21 cellular contexts compared by ENCODE assay signal in the genomic region with DNA sequence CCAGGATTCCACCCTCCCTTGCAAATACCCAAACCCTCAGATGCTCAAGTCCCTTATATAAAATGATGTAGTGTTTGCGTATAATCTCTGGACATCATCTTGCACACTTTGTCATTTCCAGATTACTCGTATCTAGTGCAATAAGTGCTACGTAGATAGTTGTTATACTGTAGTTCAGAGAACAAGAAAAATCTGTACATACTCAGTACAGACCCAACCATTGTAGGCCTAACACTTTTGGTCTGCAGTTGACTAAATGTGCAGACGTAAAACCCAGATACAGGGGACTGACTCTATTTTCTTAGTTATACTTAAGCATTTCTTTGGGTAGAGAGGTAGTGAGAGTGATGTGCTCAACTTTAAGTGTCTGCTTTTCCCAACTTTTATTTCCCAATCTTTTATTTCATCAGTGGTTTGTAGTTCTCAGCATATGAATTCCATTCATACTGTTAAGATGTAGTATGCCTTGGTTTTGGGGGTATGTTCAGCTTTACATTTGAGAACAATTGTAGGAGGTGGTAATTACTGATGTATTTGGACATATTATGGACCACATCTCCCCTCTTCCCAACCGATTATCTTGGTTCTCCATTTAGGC. TPM values are rescaled to one million over a fixed set of nuclear protein-coding genes. Genes with fewer than 3 reads are reported as not detected.
DNase-seq lines count a peak whose midpoint lies in the region; ATAC-seq, FAIRE-seq and TF ChIP-seq lines count a peak whose summit lies in the region.
"Had no signal": no experiment of that assay in that cellular context is flagged by ENCODE, and none has a peak within 500 bp of the region (broad histone marks: within the 10 kb centered on the region; RNA-seq: fewer than 3 reads in every experiment).

No MANE protein-coding gene starts in this region.

- peak overlapping the region; percentile 79 for H3K27ac Mint-ChIP-seq in CD8-positive, alpha-beta T cell
- peak overlapping the region in 7 of 9 donors; percentile 29 to 79 (median 52) for H3K27ac Mint-ChIP-seq in naive thymus-derived CD4-positive, alpha-beta T cell
- H3K27ac Mint-ChIP-seq: T-helper 2 cell treated with Interferon-gamma antibody and Interleukin-4, amounts not matched to agents 5 μg/mL and 100 μg/mL, for 36 hours had no signal

- 61% methylated on average over 5 of the region's 5 CpGs for WGBS in GM12878 (ENCODE audit: insufficient coverage, insufficient replicate concordance, low lambda C conversion rate, missing lambda C conversion rate)

- peaks cover 45% of the 10 kb centered on the region for H3K36me3 Mint-ChIP-seq in CD8-positive, alpha-beta T cell
- peaks cover 0 to 18% (median 16%) of the 10 kb centered on the region in 5 donors for H3K36me3 Mint-ChIP-seq in naive thymus-derived CD4-positive, alpha-beta T cell

- RAD21 ChIA-PET in GM12878 (lab: Charles Lee; ENCODE audit: unreplicated experiment), result no interaction called here

- H3K4me1 ChIP-seq in CD8-positive, alpha-beta T cell (ENCODE audit: insufficient read depth, low read length), result no peaks in the 10 kb centered on the region
- H3K4me1 ChIP-seq in GM12878 (ENCODE audit: control insufficient read depth, insufficient read depth, low read length), result no peaks in the 10 kb centered on the region
- no peaks in the 10 kb centered on the region for H3K4me1 ChIP-seq in naive thymus-derived CD4-positive, alpha-beta T cell (ENCODE audit: control insufficient read depth in 2 of 2, insufficient read depth in 2 of 2, low read length in 2 of 2)
- no peaks in the 10 kb centered on the region for H3K4me1 ChIP-seq in uterus
- H3K4me1 ChIP-seq: prostate gland had no signal

- peaks cover 29% of the 10 kb centered on the region for H3K4me1 Mint-ChIP-seq in CD8-positive, alpha-beta T cell (ENCODE audit: low read depth)
- H3K4me1 Mint-ChIP-seq in naive thymus-derived CD4-positive, alpha-beta T cell, result peaks cover 3 to 26% (median 7%) of the 10 kb centered on the region in 7 donors

- in situ Hi-C loops in GM12878 (cut with MboI), result no loop called here

- peak; percentile 35 for ATAC-seq in CD8-positive, alpha-beta T cell
- ATAC-seq in GM12878 (peak; percentile 27), HG02623 (IDR thresholded peaks at IDR 0.05; ENCODE audit: unreplicated experiment) (no peak)
- ATAC-seq in naive thymus-derived CD4-positive, alpha-beta T cell, result no peak
- ATAC-seq: activated CD4-positive, CD25-positive, alpha-beta regulatory T cell treated with anti-CD3 and anti-CD28 coated beads, Interleukin-2, amount 50 U/mL, for 24 hours had no signal

- H4K20me1 ChIP-seq in GM12878 (ENCODE audit: control insufficient read depth, insufficient read depth), result no peaks in the 10 kb centered on the region

- no peak for DNase-seq in CD8-positive, alpha-beta T cell
- DNase-seq in GM12892 (ENCODE audit: insufficient read length) (no peak), GM12878 (ENCODE audit: low read depth, low spot score) (no peak), uterus (no peak)
- no peak for DNase-seq in naive thymus-derived CD4-positive, alpha-beta T cell
- DNase-seq in stimulated activated CD4-positive, alpha-beta T cell treated with anti-CD3 and anti-CD28 coated beads, Interleukin-2, amount 100 ng/mL, for 48 hours, result no peak
- DNase-seq: activated gamma-delta T cell; anterior cingulate cortex; DMS153; MM.1S; NCI-H2029; NCI-H510A; SIG-M5; small intestine; stimulated activated CD4-positive, alpha-beta T cell treated with anti-CD3 and anti-CD28 coated beads, Interleukin-4, amount 100 ng/mL, for 4 hours; stimulated activated CD8-positive, alpha-beta memory T cell treated with anti-CD3 and anti-CD28 coated beads, Interleukin-4, amount 100 ng/mL, for 48 hours; testis had no signal

- no peaks in the 10 kb centered on the region for H3K9me3 ChIP-seq in CD8-positive, alpha-beta T cell (ENCODE audit: low read length)
- no peaks in the 10 kb centered on the region for H3K9me3 ChIP-seq in GM12878 (replicated peaks; ENCODE audit: control insufficient read depth, insufficient read depth, low read length)
- H3K9me3 ChIP-seq in naive thymus-derived CD4-positive, alpha-beta T cell (ENCODE audit: control insufficient read depth in 2 of 3, low read length in 3 of 3), result no peaks in the 10 kb centered on the region
- H3K9me3 ChIP-seq in uterus, result no peaks in the 10 kb centered on the region
- H3K9me3 ChIP-seq: prostate gland, testis had no signal

- H3K79me2 ChIP-seq in GM12878 (ENCODE audit: control insufficient read depth, insufficient read depth, low read length), result no peaks in the 10 kb centered on the region

- SMC1A ChIA-PET in GM12878 (lab: Charles Lee; ENCODE audit: uncharacterized antibody, unreplicated experiment), result interaction anchor here (1.7 kb wide), 1 partner anchor 53 kb away, joined by 3 read pairs; no protein-coding TSS in a partner anchor

- BruUV-seq in GM12878 (replicated peaks; lab: Mats Ljungman, UMichigan), result no TSS peak

- H3K4me3 Mint-ChIP-seq in CD8-positive, alpha-beta T cell, result no peak overlapping the region
- no peak overlapping the region for H3K4me3 Mint-ChIP-seq in naive thymus-derived CD4-positive, alpha-beta T cell
- H3K4me3 Mint-ChIP-seq: T-helper 2 cell treated with Interferon-gamma antibody and Interleukin-4, amounts not matched to agents 5 μg/mL and 100 μg/mL, for 36 hours had no signal

- no peak overlapping the region for H3K4me2 ChIP-seq in GM12878 (ENCODE audit: control insufficient read depth, insufficient read depth)

- no peaks in the 10 kb centered on the region for H3K27me3 ChIP-seq in CD8-positive, alpha-beta T cell (ENCODE audit: insufficient read depth, low read length)
- H3K27me3 ChIP-seq in GM12878 (replicated peaks in 1 of 2; ENCODE audit: control insufficient read depth in 2 of 2, insufficient read depth in 2 of 2, low read length in 1 of 2), result no peaks in the 10 kb centered on the region; a peak in 1 of 4 replicates
- H3K27me3 ChIP-seq in naive thymus-derived CD4-positive, alpha-beta T cell (ENCODE audit: control insufficient read depth in 2 of 2, insufficient read depth in 2 of 2, low read length in 2 of 2), result no peaks in the 10 kb centered on the region
- H3K27me3 ChIP-seq in uterus, result no peaks in the 10 kb centered on the region
- H3K27me3 ChIP-seq: testis had no signal

- no peak overlapping the region for H2AFZ ChIP-seq in GM12878 (ENCODE audit: control insufficient read depth, low read depth, low read length)

- no peak overlapping the region for H3K9ac ChIP-seq in GM12878 (ENCODE audit: control insufficient read depth, insufficient read depth, low read length)

- H3K9me3 Mint-ChIP-seq in CD8-positive, alpha-beta T cell, result no peaks in the 10 kb centered on the region
- H3K9me3 Mint-ChIP-seq in naive thymus-derived CD4-positive, alpha-beta T cell, result no peaks in the 10 kb centered on the region
- H3K9me3 Mint-ChIP-seq: T-helper 2 cell treated with Interferon-gamma antibody and Interleukin-4, amounts not matched to agents 5 μg/mL and 100 μg/mL, for 36 hours had no signal

- TF ChIP-seq RAD21 in GM12878 (IDR thresholded peaks at IDR 0.05; ENCODE audit: insufficient read depth, low read depth, low read length), result no peak

- no peak for TF ChIP-seq CTCF in CD8-positive, alpha-beta T cell (IDR thresholded peaks at IDR 0.05)
- TF ChIP-seq CTCF in GM12878 (IDR thresholded peaks at IDR 0.05 in 2 of 3, conservative IDR thresholded peaks at IDR 0.05 in 1 of 3; ENCODE audit: control insufficient read depth in 2 of 3, extremely low read depth in 1 of 3, insufficient read depth in 1 of 3, low read depth in 3 of 3, low read length in 3 of 3) (no peak), uterus (IDR thresholded peaks at IDR 0.05) (no peak)

- peak; percentile 73 for FAIRE-seq in GM12892 (lab: Jason Lieb, UNC)
- FAIRE-seq in GM12878 (lab: Jason Lieb, UNC), result no peak
- FAIRE-seq: small intestine had no signal

- H3K27ac ChIP-seq in CD8-positive, alpha-beta T cell (ENCODE audit: low read depth, low read length), result no peak overlapping the region
- H3K27ac ChIP-seq in GM12878 (ENCODE audit: control insufficient read depth, insufficient read depth) (no peak overlapping the region), uterus (no peak overlapping the region)
- H3K27ac ChIP-seq in naive thymus-derived CD4-positive, alpha-beta T cell (ENCODE audit: low read depth, low read length), result no peak overlapping the region
- H3K27ac ChIP-seq: prostate gland, testis had no signal

- intact Hi-C loops in CD8-positive, alpha-beta T cell (cut with DNase I, micrococcal nuclease), result loop anchor here (1.0 to 2.0 kb wide), 2 partner anchors 56 to 57 kb away; no protein-coding TSS in a partner anchor
- intact Hi-C loops in GM12878 (cut with micrococcal nuclease; ENCODE audit: unreplicated experiment), result no loop called here
- intact Hi-C loops in naive thymus-derived CD4-positive, alpha-beta T cell (cut with micrococcal nuclease), result loop anchor here in 1 of 2 donors (1.0 kb wide), 1 partner anchor 57 kb away; no protein-coding TSS in a partner anchor
- intact Hi-C loops in uterus (cut with DNase I; ENCODE audit: low total_unique reads), result no loop called here

- TF ChIP-seq POLR2A in GM12892 (IDR thresholded peaks at IDR 0.05; ENCODE audit: low read depth, low read length), result no peak
- TF ChIP-seq POLR2A in GM12878 (IDR thresholded peaks at IDR 0.05; ENCODE audit: low read depth, low read length), result no peak
- TF ChIP-seq POLR2A in uterus (IDR thresholded peaks at IDR 0.05), result no peak

- H3K27me3 Mint-ChIP-seq in CD8-positive, alpha-beta T cell (ENCODE audit: low read depth), result no peaks in the 10 kb centered on the region
- H3K27me3 Mint-ChIP-seq in naive thymus-derived CD4-positive, alpha-beta T cell, result no peaks in the 10 kb centered on the region

- CTCF ChIA-PET in CD8-positive, alpha-beta T cell (lab: Charles Lee), result interaction anchor here (1.0 to 5.7 kb wide), 4 partner anchors 57 to 210 kb away, joined by 3 to 33 read pairs (median 4); no protein-coding TSS in a partner anchor
- CTCF ChIA-PET in GM12878 (lab: Yijun Ruan, JAX), result no interaction called here
- CTCF ChIA-PET in naive thymus-derived CD4-positive, alpha-beta T cell (lab: Charles Lee), result no interaction called here

- POLR2A ChIA-PET in CD8-positive, alpha-beta T cell (lab: Charles Lee), result interaction anchor here (0.9 to 1.9 kb wide), 3 partner anchors 41 to 49 kb away, joined by 3 to 6 read pairs (median 3); no protein-coding TSS in a partner anchor
- POLR2A ChIA-PET in GM12878 (lab: Charles Lee), result no interaction called here
- POLR2A ChIA-PET in naive thymus-derived CD4-positive, alpha-beta T cell (lab: Charles Lee), result interaction anchor here (0.7 to 1.3 kb wide), 2 partner anchors 59 to 1418 kb away, joined by 3 read pairs; no protein-coding TSS in a partner anchor

- no peak for TF ChIP-seq EP300 in GM12878 (IDR thresholded peaks at IDR 0.05; ENCODE audit: borderline replicate concordance in 1 of 2, control insufficient read depth in 1 of 2, low read depth in 2 of 2, low read length in 2 of 2)

- peaks cover 14% of the 10 kb centered on the region for H3K36me3 ChIP-seq in CD8-positive, alpha-beta T cell (ENCODE audit: insufficient read depth, low read length)
- H3K36me3 ChIP-seq in GM12878 (ENCODE audit: control insufficient read depth in 2 of 2, insufficient read depth in 2 of 2, low read length in 1 of 2) (peaks cover 0 to 8% of the 10 kb centered on the region in 2 experiments; a peak in 2 of 4 replicates), uterus (no peaks in the 10 kb centered on the region)
- H3K36me3 ChIP-seq in naive thymus-derived CD4-positive, alpha-beta T cell (ENCODE audit: control insufficient read depth in 2 of 3, insufficient read depth in 3 of 3, low read length in 3 of 3), result peaks cover 7 to 29% (median 16%) of the 10 kb centered on the region in 3 experiments

- no peak overlapping the region for H3K4me3 ChIP-seq in CD8-positive, alpha-beta T cell (ENCODE audit: low read depth, low read length)
- H3K4me3 ChIP-seq in GM12878, result no peak overlapping the region
- H3K4me3 ChIP-seq in naive thymus-derived CD4-positive, alpha-beta T cell (ENCODE audit: low read length), result no peak overlapping the region
- H3K4me3 ChIP-seq in uterus, result no peak overlapping the region
- H3K4me3 ChIP-seq: prostate gland, testis had no signal

RNA-seq across cellular contexts. Expression of gene DDX6, which starts 43.9 kb away (rescaled TPM):
- total RNA-seq in CD8-positive, alpha-beta T cell, result 100 to 1,000 TPM; 409 TPM
- polyA plus RNA-seq in GM12892 (2012; ENCODE audit: missing spikeins), result 51.2 TPM
- total RNA-seq in GM12878 (2013; cell fraction: nucleolus; rRNA removed), result 180 and 201 TPM in 2 replicates
- 55.5 and 56.1 TPM in 2 replicates for total RNA-seq in GM12878 (2014; rRNA removed)
- 79.0 and 80.0 TPM in 2 replicates for total RNA-seq in GM12878 (2014; rRNA removed; fragmentation: Illumina TruSeq; extraction: Trizol)
- total RNA-seq in GM12878 (2021), result 117 and 119 TPM in 2 replicates
- polyA plus RNA-seq in GM12878 (2011; ENCODE audit: low read depth), result 42.9 TPM
- polyA plus RNA-seq in GM12878 (2011; rRNA removed), result 56.7 and 68.6 TPM in 2 replicates
- polyA plus RNA-seq in GM12878 (2011; cell fraction: cytosol; rRNA removed), result 18.4 and 23.7 TPM in 2 replicates
- 16.8 and 18.8 TPM in 2 replicates for polyA plus RNA-seq in GM12878 (2011; cell fraction: nucleus; rRNA removed)
- polyA plus RNA-seq in GM12878 (2012), result 45.0 and 59.7 TPM in 2 replicates
- polyA plus RNA-seq in GM12878 (2014; fragmentation: Illumina TruSeq; extraction: Trizol), result 60.0 and 72.3 TPM in 2 replicates
- 10 to 100 TPM in 1 of 2 experiments, 1 to 10 TPM in 1; 6.6 to 20.0 TPM for polyA plus RNA-seq in GM12878 (2014; fragmentation: Nextera tagmentation; extraction: Ambion mirVana)
- 27.0 and 28.7 TPM in 2 replicates for polyA plus RNA-seq in GM12878 (2014; rRNA removed)
- 10 to 100 TPM; 38.1 to 42.1 TPM for polyA plus RNA-seq in GM12878 (2016; fragmentation: Nextera tagmentation; extraction: Ambion mirVana)
- polyA minus RNA-seq in GM12878 (2011; rRNA and poly(A)+ RNA removed), result 106 and 220 TPM in 2 replicates
- polyA minus RNA-seq in GM12878 (2011; cell fraction: cytosol; rRNA and poly(A)+ RNA removed), result 52.4 and 64.2 TPM in 2 replicates
- 29.1 and 46.0 TPM in 2 replicates for polyA minus RNA-seq in GM12878 (2011; cell fraction: nucleus; rRNA and poly(A)+ RNA removed)
- total RNA-seq in naive thymus-derived CD4-positive, alpha-beta T cell, result 100 to 1,000 TPM; 154 to 346 (median 272) TPM
- 100 to 1,000 TPM; 118 to 142 TPM for polyA plus RNA-seq in naive thymus-derived CD4-positive, alpha-beta T cell
- 100 to 1,000 TPM in 2 of 4 donors, 10 to 100 TPM in 2; 63.0 to 295 (median 118) TPM for total RNA-seq in uterus

Comparison
In these comparisons a context has a peak if more than half of its experiments do, and no peak if none do; other contexts are left out.
1. ATAC-seq: peak in CD8-positive, alpha-beta T cell (single experiment) and GM12878 (single experiment); none in naive thymus-derived CD4-positive, alpha-beta T cell (single experiment) and HG02623 (single experiment).
2. intact Hi-C loops: an anchor here in CD8-positive, alpha-beta T cell (1.0 to 2.0 kb wide); none called in GM12878 and uterus.